Comparison of ENCODE assay signal across 19 cellular contexts in genomic region chr2:70638561-70638960, GRCh38.
"Had no signal": no experiment of that assay in that cellular context is flagged by ENCODE, and none has a peak within 500 bp of the region (broad histone marks: within the 10 kb centered on the region; RNA-seq: fewer than 3 reads in every experiment).

No MANE protein-coding gene starts in this region.

- H3K27ac ChIP-seq: dorsolateral prefrontal cortex, lower lobe of right lung, neural progenitor cell, parathyroid adenoma, prostate gland, sigmoid colon, stomach, thyroid gland, vagina had no signal

- H2AFZ ChIP-seq: neural progenitor cell, parathyroid adenoma had no signal

- DNase-seq: dorsolateral prefrontal cortex; effector CD4-positive, alpha-beta T cell; head of caudate nucleus; left ventricle myocardium superior; lower lobe of right lung; right cardiac atrium; sigmoid colon; stimulated activated CD4-positive, alpha-beta T cell treated with anti-CD3 and anti-CD28 coated beads, Interleukin-2, amount 100 ng/mL, for 24 hours; stimulated activated CD4-positive, alpha-beta T cell treated with anti-CD3 and anti-CD28 coated beads, Interleukin-4, amount 100 ng/mL, for 24 hours; stimulated activated naive CD4-positive, alpha-beta T cell treated with Interleukin-2 at 50 U/mL for 16 hours; stomach; thyroid gland; trophoblast cell had no signal

- H3K4me3 ChIP-seq: dorsolateral prefrontal cortex, lower lobe of right lung, neural progenitor cell, prostate gland, sigmoid colon, stomach, thyroid gland, vagina had no signal

- H3K9me3 ChIP-seq: lower lobe of right lung, prostate gland, thyroid gland, vagina had no signal

- H3K4me1 Mint-ChIP-seq: nephron, neural progenitor cell had no signal

- H3K9me3 Mint-ChIP-seq: stimulated activated effector memory CD8-positive, alpha-beta T cell treated with anti-CD3 and anti-CD28 coated beads, Interleukin-12 subunit alpha, Interleukin-12 subunit beta, amount 100 ng/mL, for 72 hours had no signal

- H3K4me1 ChIP-seq: lower lobe of right lung, neural progenitor cell, parathyroid adenoma, prostate gland, sigmoid colon, stomach, thyroid gland, vagina had no signal

- ATAC-seq: left ventricle myocardium superior; lower lobe of right lung; right cardiac atrium; stimulated activated effector memory CD8-positive, alpha-beta T cell treated with anti-CD3 and anti-CD28 coated beads, Interleukin-12 subunit alpha, Interleukin-12 subunit beta, amount 100 ng/mL, for 72 hours had no signal

- H3K79me2 ChIP-seq: parathyroid adenoma had no signal

- H3K27me3 ChIP-seq: neural progenitor cell, thyroid gland, vagina had no signal

- H3K4me2 ChIP-seq: neural progenitor cell had no signal

- H3K36me3 Mint-ChIP-seq: neural progenitor cell; stimulated activated effector memory CD8-positive, alpha-beta T cell treated with anti-CD3 and anti-CD28 coated beads, Interleukin-12 subunit alpha, Interleukin-12 subunit beta, amount 100 ng/mL, for 72 hours had no signal

- H3K36me3 ChIP-seq: lower lobe of right lung, neural progenitor cell, prostate gland, sigmoid colon, stomach, thyroid gland, vagina had no signal

- H3K27ac Mint-ChIP-seq: nephron; neural progenitor cell; stimulated activated effector memory CD8-positive, alpha-beta T cell treated with anti-CD3 and anti-CD28 coated beads, Interleukin-12 subunit alpha, Interleukin-12 subunit beta, amount 100 ng/mL, for 72 hours had no signal

- H3K9ac ChIP-seq: neural progenitor cell, parathyroid adenoma had no signal

- H3K4me3 Mint-ChIP-seq: nephron; neural progenitor cell; stimulated activated effector memory CD8-positive, alpha-beta T cell treated with anti-CD3 and anti-CD28 coated beads, Interleukin-12 subunit alpha, Interleukin-12 subunit beta, amount 100 ng/mL, for 72 hours had no signal
